ENCODE assay signal across 19 cellular contexts in genomic region chr1:2835650-2836159, GRCh38.
"Had no signal": no experiment of that assay in that cellular context is flagged by ENCODE, and none has a peak within 500 bp of the region (broad histone marks: within the 10 kb centered on the region; RNA-seq: fewer than 3 reads in every experiment).

No MANE protein-coding gene starts in this region.

- H3K9ac ChIP-seq: SK-N-SH had no signal

- H3K36me3 ChIP-seq: MG63 had no signal

- H3K4me2 ChIP-seq: SK-N-SH had no signal

- ATAC-seq: HepG2 had no signal

- H3K4me3 ChIP-seq: MG63 had no signal

- DNase-seq: IMR-90, Karpas-422, KG1, MG63, NCI-H1092, NCI-H1436, NCI-H187, NCI-H2029, NCI-H2081 treated with DMSO at 0.1 percent for 48 hours, NCI-H2171, NCI-H226, NCI-H446, NCI-H510A, NCI-H524 treated with DMSO at 0.1 percent for 48 hours, NCI-H69, NCI-H774, RPMI8226, SK-N-SH had no signal

- H3K9me3 ChIP-seq: MG63, SK-N-SH had no signal
